Comparison of ENCODE assay signal across 1 cellular context in the genomic region with DNA sequence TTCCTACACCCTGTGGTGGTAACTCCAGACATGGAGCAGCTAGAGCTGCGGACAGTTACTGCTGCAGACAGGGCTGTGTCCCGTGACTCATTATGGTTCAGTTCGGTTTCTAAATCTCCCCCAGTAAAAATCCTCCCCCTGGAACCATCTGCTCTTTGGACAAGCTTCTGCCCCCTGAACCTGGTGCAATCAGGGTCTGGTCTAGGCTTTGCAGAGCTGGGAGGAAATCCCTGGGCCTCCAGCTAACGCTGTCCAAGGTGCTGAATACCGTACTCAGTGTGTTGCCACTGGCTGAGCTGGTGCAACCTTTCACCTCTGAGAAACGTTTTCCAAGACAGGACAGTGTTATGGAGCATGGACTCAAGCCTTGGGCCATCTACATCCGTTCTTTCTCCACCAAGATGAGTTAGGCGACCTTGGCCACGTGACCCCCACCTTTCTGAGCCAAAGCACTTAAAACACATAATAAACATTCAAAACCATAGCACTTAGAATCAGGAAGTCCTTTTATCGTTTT.
TF ChIP-seq lines count a peak whose summit lies in the region.

No MANE protein-coding gene starts in this region.

TF ChIP-seq in HepG2, 621 proteins besides CTCF, POLR2A, EP300 and RAD21 (continued from another document and continues in another):
- no peak for TF ChIP-seq CENPT (CRISPR knock-in tag; IDR thresholded peaks at IDR 0.05; ENCODE audit: low read depth)
- TF ChIP-seq DPF2 (CRISPR knock-in tag; IDR thresholded peaks at IDR 0.05; ENCODE audit: borderline replicate concordance, low read depth): no peak
- TF ChIP-seq MAFG (CRISPR knock-in tag; IDR thresholded peaks at IDR 0.05): no peak
- TF ChIP-seq, protein P1, sequence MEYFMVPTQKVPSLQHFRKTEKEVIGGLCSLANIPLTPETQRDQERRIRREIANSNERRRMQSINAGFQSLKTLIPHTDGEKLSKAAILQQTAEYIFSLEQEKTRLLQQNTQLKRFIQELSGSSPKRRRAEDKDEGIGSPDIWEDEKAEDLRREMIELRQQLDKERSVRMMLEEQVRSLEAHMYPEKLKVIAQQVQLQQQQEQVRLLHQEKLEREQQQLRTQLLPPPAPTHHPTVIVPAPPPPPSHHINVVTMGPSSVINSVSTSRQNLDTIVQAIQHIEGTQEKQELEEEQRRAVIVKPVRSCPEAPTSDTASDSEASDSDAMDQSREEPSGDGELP (IDR thresholded peaks at IDR 0.05; ENCODE audit: borderline replicate concordance, low read depth): no peak
- TF ChIP-seq ZNF44 (CRISPR knock-in tag; IDR thresholded peaks at IDR 0.05): no peak
- TF ChIP-seq SIX4 (CRISPR knock-in tag; IDR thresholded peaks at IDR 0.05): peak; percentile 87
- peak; percentile 85; the same call in 1 of the 2 replicates for TF ChIP-seq HOXA9 (CRISPR knock-in tag; IDR thresholded peaks at IDR 0.05; ENCODE audit: borderline replicate concordance)
- TF ChIP-seq KMT2A (CRISPR knock-in tag; IDR thresholded peaks at IDR 0.05): peak; percentile 81
- no peak; the same call in 1 of the 2 replicates for TF ChIP-seq CEBPB (IDR thresholded peaks at IDR 0.05; ENCODE audit: borderline replicate concordance, low read depth, low read length)
- TF ChIP-seq ATM (IDR thresholded peaks at IDR 0.05; ENCODE audit: borderline replicate concordance): no peak
- TF ChIP-seq CHD2 (IDR thresholded peaks at IDR 0.05; ENCODE audit: low read depth, low read length): no peak
- peak; percentile 89; the same call in 1 of the 2 replicates for TF ChIP-seq ZNF83 (CRISPR knock-in tag; IDR thresholded peaks at IDR 0.05; ENCODE audit: borderline replicate concordance)
- TF ChIP-seq, protein P2, sequence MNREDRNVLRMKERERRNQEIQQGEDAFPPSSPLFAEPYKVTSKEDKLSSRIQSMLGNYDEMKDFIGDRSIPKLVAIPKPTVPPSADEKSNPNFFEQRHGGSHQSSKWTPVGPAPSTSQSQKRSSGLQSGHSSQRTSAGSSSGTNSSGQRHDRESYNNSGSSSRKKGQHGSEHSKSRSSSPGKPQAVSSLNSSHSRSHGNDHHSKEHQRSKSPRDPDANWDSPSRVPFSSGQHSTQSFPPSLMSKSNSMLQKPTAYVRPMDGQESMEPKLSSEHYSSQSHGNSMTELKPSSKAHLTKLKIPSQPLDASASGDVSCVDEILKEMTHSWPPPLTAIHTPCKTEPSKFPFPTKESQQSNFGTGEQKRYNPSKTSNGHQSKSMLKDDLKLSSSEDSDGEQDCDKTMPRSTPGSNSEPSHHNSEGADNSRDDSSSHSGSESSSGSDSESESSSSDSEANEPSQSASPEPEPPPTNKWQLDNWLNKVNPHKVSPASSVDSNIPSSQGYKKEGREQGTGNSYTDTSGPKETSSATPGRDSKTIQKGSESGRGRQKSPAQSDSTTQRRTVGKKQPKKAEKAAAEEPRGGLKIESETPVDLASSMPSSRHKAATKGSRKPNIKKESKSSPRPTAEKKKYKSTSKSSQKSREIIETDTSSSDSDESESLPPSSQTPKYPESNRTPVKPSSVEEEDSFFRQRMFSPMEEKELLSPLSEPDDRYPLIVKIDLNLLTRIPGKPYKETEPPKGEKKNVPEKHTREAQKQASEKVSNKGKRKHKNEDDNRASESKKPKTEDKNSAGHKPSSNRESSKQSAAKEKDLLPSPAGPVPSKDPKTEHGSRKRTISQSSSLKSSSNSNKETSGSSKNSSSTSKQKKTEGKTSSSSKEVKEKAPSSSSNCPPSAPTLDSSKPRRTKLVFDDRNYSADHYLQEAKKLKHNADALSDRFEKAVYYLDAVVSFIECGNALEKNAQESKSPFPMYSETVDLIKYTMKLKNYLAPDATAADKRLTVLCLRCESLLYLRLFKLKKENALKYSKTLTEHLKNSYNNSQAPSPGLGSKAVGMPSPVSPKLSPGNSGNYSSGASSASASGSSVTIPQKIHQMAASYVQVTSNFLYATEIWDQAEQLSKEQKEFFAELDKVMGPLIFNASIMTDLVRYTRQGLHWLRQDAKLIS (CRISPR knock-in tag; IDR thresholded peaks at IDR 0.05): no peak
- TF ChIP-seq ZNF550 (CRISPR knock-in tag; IDR thresholded peaks at IDR 0.05; ENCODE audit: borderline replicate concordance): no peak
- TF ChIP-seq SP4 (CRISPR knock-in tag; IDR thresholded peaks at IDR 0.05): peak; percentile 67
- TF ChIP-seq, protein P3, sequence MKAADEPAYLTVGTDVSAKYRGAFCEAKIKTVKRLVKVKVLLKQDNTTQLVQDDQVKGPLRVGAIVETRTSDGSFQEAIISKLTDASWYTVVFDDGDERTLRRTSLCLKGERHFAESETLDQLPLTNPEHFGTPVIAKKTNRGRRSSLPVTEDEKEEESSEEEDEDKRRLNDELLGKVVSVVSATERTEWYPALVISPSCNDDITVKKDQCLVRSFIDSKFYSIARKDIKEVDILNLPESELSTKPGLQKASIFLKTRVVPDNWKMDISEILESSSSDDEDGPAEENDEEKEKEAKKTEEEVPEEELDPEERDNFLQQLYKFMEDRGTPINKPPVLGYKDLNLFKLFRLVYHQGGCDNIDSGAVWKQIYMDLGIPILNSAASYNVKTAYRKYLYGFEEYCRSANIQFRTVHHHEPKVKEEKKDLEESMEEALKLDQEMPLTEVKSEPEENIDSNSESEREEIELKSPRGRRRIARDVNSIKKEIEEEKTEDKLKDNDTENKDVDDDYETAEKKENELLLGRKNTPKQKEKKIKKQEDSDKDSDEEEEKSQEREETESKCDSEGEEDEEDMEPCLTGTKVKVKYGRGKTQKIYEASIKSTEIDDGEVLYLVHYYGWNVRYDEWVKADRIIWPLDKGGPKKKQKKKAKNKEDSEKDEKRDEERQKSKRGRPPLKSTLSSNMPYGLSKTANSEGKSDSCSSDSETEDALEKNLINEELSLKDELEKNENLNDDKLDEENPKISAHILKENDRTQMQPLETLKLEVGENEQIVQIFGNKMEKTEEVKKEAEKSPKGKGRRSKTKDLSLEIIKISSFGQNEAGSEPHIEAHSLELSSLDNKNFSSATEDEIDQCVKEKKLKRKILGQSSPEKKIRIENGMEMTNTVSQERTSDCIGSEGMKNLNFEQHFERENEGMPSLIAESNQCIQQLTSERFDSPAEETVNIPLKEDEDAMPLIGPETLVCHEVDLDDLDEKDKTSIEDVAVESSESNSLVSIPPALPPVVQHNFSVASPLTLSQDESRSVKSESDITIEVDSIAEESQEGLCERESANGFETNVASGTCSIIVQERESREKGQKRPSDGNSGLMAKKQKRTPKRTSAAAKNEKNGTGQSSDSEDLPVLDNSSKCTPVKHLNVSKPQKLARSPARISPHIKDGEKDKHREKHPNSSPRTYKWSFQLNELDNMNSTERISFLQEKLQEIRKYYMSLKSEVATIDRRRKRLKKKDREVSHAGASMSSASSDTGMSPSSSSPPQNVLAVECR (CRISPR knock-in tag; IDR thresholded peaks at IDR 0.05; ENCODE audit: borderline replicate concordance): peak; percentile 72; the same call in 1 of the 2 replicates
- TF ChIP-seq HNRNPL (IDR thresholded peaks at IDR 0.05; ENCODE audit: low read depth, low read length): no peak
- no peak for TF ChIP-seq MBD4 (IDR thresholded peaks at IDR 0.05; ENCODE audit: borderline replicate concordance, low read length)
- TF ChIP-seq, protein P4, sequence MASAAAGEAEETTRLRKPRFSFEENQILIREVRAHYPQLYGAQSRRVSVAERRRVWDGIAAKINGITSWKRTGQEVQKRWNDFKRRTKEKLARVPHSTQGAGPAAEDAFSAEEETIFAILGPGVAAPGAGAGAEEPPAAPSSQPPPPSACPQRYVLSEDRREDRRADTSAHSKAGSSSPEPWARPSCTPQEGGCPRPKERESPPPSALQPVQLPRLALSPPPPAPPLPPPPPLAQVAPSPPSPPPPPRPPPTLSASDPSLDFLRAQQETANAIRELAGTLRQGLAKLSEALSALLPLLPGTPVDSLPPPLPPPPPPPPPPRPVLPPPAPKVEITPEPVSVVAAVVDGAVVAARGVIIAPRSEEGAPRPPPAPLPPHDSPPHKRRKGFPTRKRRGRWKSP (CRISPR knock-in tag; IDR thresholded peaks at IDR 0.05): no peak
- TF ChIP-seq ZNF12 (CRISPR knock-in tag; IDR thresholded peaks at IDR 0.05): peak; percentile 83; the same call in 1 of the 2 replicates
- TF ChIP-seq, protein P5, sequence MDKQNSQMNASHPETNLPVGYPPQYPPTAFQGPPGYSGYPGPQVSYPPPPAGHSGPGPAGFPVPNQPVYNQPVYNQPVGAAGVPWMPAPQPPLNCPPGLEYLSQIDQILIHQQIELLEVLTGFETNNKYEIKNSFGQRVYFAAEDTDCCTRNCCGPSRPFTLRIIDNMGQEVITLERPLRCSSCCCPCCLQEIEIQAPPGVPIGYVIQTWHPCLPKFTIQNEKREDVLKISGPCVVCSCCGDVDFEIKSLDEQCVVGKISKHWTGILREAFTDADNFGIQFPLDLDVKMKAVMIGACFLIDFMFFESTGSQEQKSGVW (CRISPR knock-in tag; IDR thresholded peaks at IDR 0.05; ENCODE audit: borderline replicate concordance): peak; percentile 91; the same call in 1 of the 2 replicates
- no peak for TF ChIP-seq POLR2G (IDR thresholded peaks at IDR 0.05; ENCODE audit: low read depth, low read length)
- TF ChIP-seq TEAD3 (CRISPR knock-in tag; optimal IDR thresholded peaks at IDR 0.05; ENCODE audit: borderline replicate concordance): peak; percentile 82
- peak; percentile 99 for TF ChIP-seq KLF11 (CRISPR knock-in tag; IDR thresholded peaks at IDR 0.05)
- TF ChIP-seq ZSCAN22 (CRISPR knock-in tag; IDR thresholded peaks at IDR 0.05): 0 out of 2 replicates have a peak, but pooled peaks have one; percentile 26
- TF ChIP-seq, protein P6, sequence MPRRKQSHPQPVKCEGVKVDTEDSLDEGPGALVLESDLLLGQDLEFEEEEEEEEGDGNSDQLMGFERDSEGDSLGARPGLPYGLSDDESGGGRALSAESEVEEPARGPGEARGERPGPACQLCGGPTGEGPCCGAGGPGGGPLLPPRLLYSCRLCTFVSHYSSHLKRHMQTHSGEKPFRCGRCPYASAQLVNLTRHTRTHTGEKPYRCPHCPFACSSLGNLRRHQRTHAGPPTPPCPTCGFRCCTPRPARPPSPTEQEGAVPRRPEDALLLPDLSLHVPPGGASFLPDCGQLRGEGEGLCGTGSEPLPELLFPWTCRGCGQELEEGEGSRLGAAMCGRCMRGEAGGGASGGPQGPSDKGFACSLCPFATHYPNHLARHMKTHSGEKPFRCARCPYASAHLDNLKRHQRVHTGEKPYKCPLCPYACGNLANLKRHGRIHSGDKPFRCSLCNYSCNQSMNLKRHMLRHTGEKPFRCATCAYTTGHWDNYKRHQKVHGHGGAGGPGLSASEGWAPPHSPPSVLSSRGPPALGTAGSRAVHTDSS (CRISPR knock-in tag; conservative IDR thresholded peaks at IDR 0.05): no peak
- TF ChIP-seq PHB2 (IDR thresholded peaks at IDR 0.05; ENCODE audit: partially characterized antibody): no peak
- TF ChIP-seq, protein P7, sequence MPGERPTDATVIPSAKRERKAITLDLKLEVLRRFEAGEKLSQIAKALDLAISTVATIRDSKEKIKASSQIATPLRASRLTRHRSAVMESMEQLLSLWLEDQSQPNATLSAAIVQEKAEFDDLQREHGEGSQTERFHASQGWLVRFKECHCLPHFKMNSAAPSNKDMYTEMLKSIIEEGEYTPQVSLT (CRISPR knock-in tag; IDR thresholded peaks at IDR 0.05; ENCODE audit: borderline replicate concordance, low read depth): no peak
- TF ChIP-seq ZNF143 (CRISPR knock-in tag; IDR thresholded peaks at IDR 0.05): peak; percentile 48; the same call in 1 of the 2 replicates
- TF ChIP-seq HHEX (CRISPR knock-in tag; IDR thresholded peaks at IDR 0.05): no peak
- TF ChIP-seq MAF1 (CRISPR knock-in tag; IDR thresholded peaks at IDR 0.05; ENCODE audit: borderline replicate concordance): peak; percentile 81; the same call in 1 of the 2 replicates
- TF ChIP-seq REXO4 (CRISPR knock-in tag; IDR thresholded peaks at IDR 0.05; ENCODE audit: borderline replicate concordance): no peak
- TF ChIP-seq, protein P8, sequence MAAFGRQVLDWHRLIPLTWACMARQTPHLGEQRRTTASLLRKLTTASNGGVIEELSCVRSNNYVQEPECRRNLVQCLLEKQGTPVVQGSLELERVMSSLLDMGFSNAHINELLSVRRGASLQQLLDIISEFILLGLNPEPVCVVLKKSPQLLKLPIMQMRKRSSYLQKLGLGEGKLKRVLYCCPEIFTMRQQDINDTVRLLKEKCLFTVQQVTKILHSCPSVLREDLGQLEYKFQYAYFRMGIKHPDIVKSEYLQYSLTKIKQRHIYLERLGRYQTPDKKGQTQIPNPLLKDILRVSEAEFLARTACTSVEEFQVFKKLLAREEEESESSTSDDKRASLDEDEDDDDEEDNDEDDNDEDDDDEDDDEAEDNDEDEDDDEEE (CRISPR knock-in tag; IDR thresholded peaks at IDR 0.05): peak; percentile 95
- TF ChIP-seq ZFAT (CRISPR knock-in tag; conservative IDR thresholded peaks at IDR 0.05): no peak
- no peak for TF ChIP-seq RFX1 (IDR thresholded peaks at IDR 0.05)
- no peak for TF ChIP-seq NCOA5 (CRISPR knock-in tag; IDR thresholded peaks at IDR 0.05)
- TF ChIP-seq, protein P9, sequence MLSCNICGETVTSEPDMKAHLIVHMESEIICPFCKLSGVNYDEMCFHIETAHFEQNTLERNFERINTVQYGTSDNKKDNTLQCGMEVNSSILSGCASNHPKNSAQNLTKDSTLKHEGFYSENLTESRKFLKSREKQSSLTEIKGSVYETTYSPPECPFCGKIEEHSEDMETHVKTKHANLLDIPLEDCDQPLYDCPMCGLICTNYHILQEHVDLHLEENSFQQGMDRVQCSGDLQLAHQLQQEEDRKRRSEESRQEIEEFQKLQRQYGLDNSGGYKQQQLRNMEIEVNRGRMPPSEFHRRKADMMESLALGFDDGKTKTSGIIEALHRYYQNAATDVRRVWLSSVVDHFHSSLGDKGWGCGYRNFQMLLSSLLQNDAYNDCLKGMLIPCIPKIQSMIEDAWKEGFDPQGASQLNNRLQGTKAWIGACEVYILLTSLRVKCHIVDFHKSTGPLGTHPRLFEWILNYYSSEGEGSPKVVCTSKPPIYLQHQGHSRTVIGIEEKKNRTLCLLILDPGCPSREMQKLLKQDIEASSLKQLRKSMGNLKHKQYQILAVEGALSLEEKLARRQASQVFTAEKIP (CRISPR knock-in tag; IDR thresholded peaks at IDR 0.05; ENCODE audit: borderline replicate concordance): no peak
- TF ChIP-seq ZNF124 (CRISPR knock-in tag; IDR thresholded peaks at IDR 0.05): peak; percentile 92
- TF ChIP-seq ZNF33B (CRISPR knock-in tag; IDR thresholded peaks at IDR 0.05): no peak
- TF ChIP-seq, protein P10, sequence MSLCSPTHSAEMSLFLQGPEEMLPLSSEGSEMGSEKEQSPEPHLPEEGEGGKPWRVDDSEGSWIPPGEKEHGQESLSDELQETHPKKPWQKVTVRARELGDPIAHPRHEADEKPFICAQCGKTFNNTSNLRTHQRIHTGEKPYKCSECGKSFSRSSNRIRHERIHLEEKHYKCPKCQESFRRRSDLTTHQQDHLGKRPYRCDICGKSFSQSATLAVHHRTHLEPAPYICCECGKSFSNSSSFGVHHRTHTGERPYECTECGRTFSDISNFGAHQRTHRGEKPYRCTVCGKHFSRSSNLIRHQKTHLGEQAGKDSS (CRISPR knock-in tag; IDR thresholded peaks at IDR 0.05; ENCODE audit: borderline replicate concordance, low read depth): peak; percentile 77; the same call in 1 of the 2 replicates
- no peak for TF ChIP-seq FOXK2 (IDR thresholded peaks at IDR 0.05)
- TF ChIP-seq ZNF326 (CRISPR knock-in tag; IDR thresholded peaks at IDR 0.05; ENCODE audit: borderline replicate concordance): no peak
- TF ChIP-seq NR3C1 (CRISPR knock-in tag; IDR thresholded peaks at IDR 0.05): peak; percentile 73; the same call in 1 of the 2 replicates
- TF ChIP-seq, protein P11, sequence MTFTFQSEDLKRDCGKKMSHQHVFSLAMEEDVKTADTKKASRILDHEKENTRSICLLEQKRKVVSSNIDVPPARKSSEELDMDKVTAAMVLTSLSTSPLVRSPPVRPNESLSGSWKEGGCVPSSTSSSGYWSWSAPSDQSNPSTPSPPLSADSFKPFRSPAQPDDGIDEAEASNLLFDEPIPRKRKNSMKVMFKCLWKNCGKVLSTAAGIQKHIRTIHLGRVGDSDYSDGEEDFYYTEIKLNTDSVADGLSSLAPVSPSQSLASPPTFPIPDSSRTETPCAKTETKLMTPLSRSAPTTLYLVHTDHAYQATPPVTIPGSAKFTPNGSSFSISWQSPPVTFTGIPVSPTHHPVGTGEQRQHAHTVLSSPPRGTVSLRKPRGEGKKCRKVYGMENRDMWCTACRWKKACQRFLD (CRISPR knock-in tag; IDR thresholded peaks at IDR 0.05; ENCODE audit: borderline replicate concordance): peak; percentile 83; the same call in 1 of the 2 replicates
